8 cellular contexts compared by ENCODE assay signal in the genomic region with DNA sequence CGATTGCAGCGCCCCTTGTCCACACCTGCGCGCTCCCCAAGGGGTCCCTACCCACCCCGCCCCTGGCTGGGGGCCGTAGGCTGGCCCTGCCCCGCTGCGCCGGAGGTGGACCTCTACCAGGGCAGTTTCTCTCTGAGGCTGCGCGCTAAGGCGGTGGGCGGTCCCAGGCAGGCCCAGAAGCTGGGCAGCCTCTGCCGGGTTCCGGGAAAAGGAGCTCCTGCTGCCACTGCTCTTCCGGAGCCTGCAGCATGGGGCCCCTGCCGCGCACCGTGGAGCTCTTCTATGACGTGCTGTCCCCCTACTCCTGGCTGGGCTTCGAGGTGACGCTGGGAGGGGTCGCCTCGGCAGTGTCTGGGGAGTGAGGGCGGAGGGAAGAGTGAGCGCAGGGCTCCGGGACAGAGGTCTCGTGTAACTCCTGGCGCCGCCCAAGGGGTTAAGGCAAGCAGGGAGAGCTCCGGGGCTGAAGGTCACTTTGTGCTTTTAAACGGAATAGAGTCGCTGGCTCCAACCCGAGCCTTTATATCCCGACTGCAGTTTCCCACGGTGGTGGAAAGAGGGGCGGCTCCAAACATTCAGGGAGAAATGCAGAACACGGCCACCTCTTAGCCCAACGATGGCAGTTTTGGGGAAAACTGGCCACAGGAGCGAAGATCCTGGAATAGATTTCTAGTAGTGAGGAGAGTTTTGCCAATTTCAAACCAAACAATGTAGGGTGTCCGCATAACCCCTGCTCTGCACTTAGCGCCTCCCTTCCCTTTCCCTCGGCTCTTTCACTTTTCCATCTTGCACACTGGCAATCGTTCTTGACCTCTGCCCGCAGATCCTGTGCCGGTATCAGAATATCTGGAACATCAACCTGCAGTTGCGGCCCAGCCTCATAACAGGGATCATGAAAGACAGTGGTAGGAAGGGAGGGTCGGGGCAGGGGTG. TPM values are rescaled to one million over a fixed set of nuclear protein-coding genes. Genes with fewer than 3 reads are reported as not detected.
A peak's percentile ranks its signal among the peaks of the same experiment; 100 is the strongest.
DNase-seq lines count a peak whose midpoint lies in the region; ATAC-seq and TF ChIP-seq lines count a peak whose summit lies in the region.

A gene (plus strand): TSS at position 176 of the 930 bp plus-strand sequence. CDS start 73 bp downstream, at position 249.

- H3K9ac ChIP-seq in colonic mucosa (ENCODE audit: low read depth in 2 of 2, low read length in 2 of 2): peak within 1 kb of the TSS; percentile 86 to 96

- H3K4me3 ChIP-seq in colonic mucosa: peak within 1 kb of the TSS; percentile 70

- H3K9me3 ChIP-seq in colonic mucosa: no peaks in the 10 kb centered on the region

- H3K4me1 Mint-ChIP-seq in activated CD4-positive, alpha-beta T cell treated with anti-CD3 and anti-CD28 coated beads, Interleukin-2, amount 10 ng/mL, durations not matched to agents 24 days and 14 days: peaks cover 46% of the 10 kb centered on the region

- peak; percentile 97 for ATAC-seq in GM18867 (IDR thresholded peaks at IDR 0.05; ENCODE audit: unreplicated experiment)
- peak; percentile 99 for ATAC-seq in HG03095 (IDR thresholded peaks at IDR 0.05; ENCODE audit: unreplicated experiment)

- H3K27me3 Mint-ChIP-seq in activated CD4-positive, alpha-beta T cell treated with anti-CD3 and anti-CD28 coated beads, Interleukin-2, amount 10 ng/mL, durations not matched to agents 24 days and 14 days: no peaks in the 10 kb centered on the region

- peak within 1 kb of the TSS; percentile 92 for H3K27ac Mint-ChIP-seq in activated CD4-positive, alpha-beta T cell treated with anti-CD3 and anti-CD28 coated beads, Interleukin-2, amount 10 ng/mL, durations not matched to agents 24 days and 14 days

- H3K27me3 ChIP-seq in colonic mucosa: no peaks in the 10 kb centered on the region

- TF ChIP-seq CTCF in colonic mucosa (IDR thresholded peaks at IDR 0.05): no peak

- peak within 1 kb of the TSS; percentile 97 for H3K4me3 Mint-ChIP-seq in activated CD4-positive, alpha-beta T cell treated with anti-CD3 and anti-CD28 coated beads, Interleukin-2, amount 10 ng/mL, durations not matched to agents 24 days and 14 days

- H3K36me3 ChIP-seq in colonic mucosa: no peaks in the 10 kb centered on the region

- peak; percentile 89 for DNase-seq in AG08395 (ENCODE audit: low spot score)
- peak; percentile 13 for DNase-seq in NCI-H345 treated with DMSO at 0.1 percent for 48 hours (lab: John Stamatoyannopoulos, UW; ENCODE audit: unreplicated experiment)
- peak; percentile 96 for DNase-seq in activated CD4-positive, alpha-beta T cell treated with anti-CD3 and anti-CD28 coated beads, Interleukin-2, amount 10 ng/mL, durations not matched to agents 24 days and 14 days
- DNase-seq in colonic mucosa: peak; percentile 92
- DNase-seq in left kidney (ENCODE audit: low read depth, low spot score): peak; percentile 92
- DNase-seq in stimulated activated CD4-positive, alpha-beta T cell treated with anti-CD3 and anti-CD28 coated beads, Interleukin-2, amount 100 ng/mL, for 24 hours: peak; percentile 86

- peak within 1 kb of the TSS; percentile 93 for H3K27ac ChIP-seq in colonic mucosa

- intact Hi-C loops in activated CD4-positive, alpha-beta T cell treated with anti-CD3 and anti-CD28 coated beads, Interleukin-2, amount 10 ng/mL, durations not matched to agents 24 days and 14 days (cut with micrococcal nuclease): loop anchor here (1.0 to 2.0 kb wide), 5 partner anchors 15 to 37 kb away; a partner anchor contains a TSS
- intact Hi-C loops in colonic mucosa (cut with DNase I): loop anchor here (10.0 kb wide), 1 partner anchor 121 kb away; a partner anchor contains a TSS

- H3K9me3 Mint-ChIP-seq in activated CD4-positive, alpha-beta T cell treated with anti-CD3 and anti-CD28 coated beads, Interleukin-2, amount 10 ng/mL, durations not matched to agents 24 days and 14 days: peaks cover 4% of the 10 kb centered on the region

- H3K36me3 Mint-ChIP-seq in activated CD4-positive, alpha-beta T cell treated with anti-CD3 and anti-CD28 coated beads, Interleukin-2, amount 10 ng/mL, durations not matched to agents 24 days and 14 days (ENCODE audit: low read depth): peaks cover 40% of the 10 kb centered on the region

- H3K4me1 ChIP-seq in colonic mucosa: peaks cover 14% of the 10 kb centered on the region

RNA-seq across cellular contexts. Expression of the gene that starts here (rescaled TPM):
- total RNA-seq in activated CD4-positive, alpha-beta T cell treated with anti-CD3 and anti-CD28 coated beads, Interleukin-2, amount 10 ng/mL, durations not matched to agents 24 days and 14 days: 138 and 142 TPM in 2 replicates
- total RNA-seq in colonic mucosa: 100 to 1,000 TPM; 210 to 272 TPM

Comparison
In these comparisons a context has a peak if more than half of its experiments do, and no peak if none do; other contexts are left out.
1. Peak in every context shown above with its lines: DNase-seq, ATAC-seq, H3K4me3 ChIP-seq and H3K27ac ChIP-seq.
2. DNase-seq: peak in every context shown above with its lines; median percentile 96 in activated CD4-positive, alpha-beta T cell treated with anti-CD3 and anti-CD28 coated beads, Interleukin-2, amount 10 ng/mL, durations not matched to agents 24 days and 14 days; 92 in colonic mucosa; 92 in left kidney; 89 in AG08395; 86 in stimulated activated CD4-positive, alpha-beta T cell treated with anti-CD3 and anti-CD28 coated beads, Interleukin-2, amount 100 ng/mL, for 24 hours; 13 in NCI-H345 treated with DMSO at 0.1 percent for 48 hours.